22 cellular contexts compared by ENCODE assay signal in genomic region chr20:63058696-63059335, GRCh38. TPM values are rescaled to one million over a fixed set of nuclear protein-coding genes. Genes with fewer than 3 reads are reported as not detected.
DNase-seq lines count a peak whose midpoint lies in the region; ATAC-seq, FAIRE-seq and TF ChIP-seq lines count a peak whose summit lies in the region.
"Had no signal": no experiment of that assay in that cellular context is flagged by ENCODE, and none has a peak within 500 bp of the region (broad histone marks: within the 10 kb centered on the region; RNA-seq: fewer than 3 reads in every experiment).

No MANE protein-coding gene starts in this region.

- peaks cover 5% of the 10 kb centered on the region for H3K9me3 ChIP-seq in K562 (replicated peaks; ENCODE audit: control insufficient read depth, insufficient read depth, low read depth, low read length)
- no peaks in the 10 kb centered on the region for H3K9me3 ChIP-seq in spleen
- H3K9me3 ChIP-seq: colonic mucosa, uterus had no signal

- WGBS in K562 (ENCODE audit: insufficient coverage, low coverage, missing lambda C conversion rate) = 1% methylated on average over 11 of the region's 12 CpGs
- WGBS in spleen, 5 donors = 73 to 81% (median 75%) methylated on average over 8 to 12 of the region's 12 CpGs

- no peak for TF ChIP-seq POLR2A in K562 (conservative IDR thresholded peaks at IDR 0.05)
- no peak for TF ChIP-seq POLR2A in spleen (IDR thresholded peaks at IDR 0.05)

- no TSS peak for BruUV-seq in K562 (replicated peaks; lab: Mats Ljungman, UMichigan)

- H3K9me1 ChIP-seq in K562 (ENCODE audit: control insufficient read depth, insufficient read depth, low read length) = no peaks in the 10 kb centered on the region

- no peak for FAIRE-seq in K562 (lab: Jason Lieb, UNC)

- no peak overlapping the region for H3K4me3 ChIP-seq in K562
- no peak overlapping the region for H3K4me3 ChIP-seq in spleen
- H3K4me3 ChIP-seq: colonic mucosa, uterus had no signal

- H3K36me3 ChIP-seq in K562 (ENCODE audit: control insufficient read depth, insufficient read depth, low read length) (no peaks in the 10 kb centered on the region), spleen (no peaks in the 10 kb centered on the region)
- H3K36me3 ChIP-seq: brain microvascular endothelial cell, colonic mucosa, uterus had no signal

- TF ChIP-seq RAD21 in K562 (CRISPR knock-in tag; conservative IDR thresholded peaks at IDR 0.05 in 1 of 2, IDR thresholded peaks at IDR 0.05 in 1 of 2) = no peak

- peak; percentile 56 for DNase-seq in activated effector memory CD4-positive, alpha-beta T cell treated with anti-CD3 and anti-CD28 coated beads, Interleukin-2, amount 50 U/mL, for 16 hours
- no peak for DNase-seq in activated effector memory CD4-positive, alpha-beta T cell treated with Interleukin-2 at 50 U/mL for 16 hours
- DNase-seq in K562 (ENCODE audit: extremely low read depth in 1 of 4, low spot score in 3 of 4) = peak in 3 of 4 experiments; percentile 24 to 42 (median 32)
- peak; percentile 55 for DNase-seq in left kidney (ENCODE audit: low read depth, low spot score)
- peak; percentile 58 for DNase-seq in spleen
- DNase-seq in NCI-H1105 (lab: John Stamatoyannopoulos, UW) = no peak
- no peak for DNase-seq in A172 (ENCODE audit: low spot score)
- DNase-seq in DMS114 treated with DMSO at 0.1 percent for 48 hours (lab: John Stamatoyannopoulos, UW; ENCODE audit: unreplicated experiment) = no peak
- DNase-seq: activated naive CD8-positive, alpha-beta T cell treated with anti-CD3 and anti-CD28 coated beads, Interleukin-2, amount 50 U/mL, for 24 hours; brain microvascular endothelial cell; colonic mucosa; IMR-90; NCI-H1436 treated with DMSO at 0.1 percent for 48 hours; NCI-H774; stimulated activated CD8-positive, alpha-beta memory T cell treated with anti-CD3 and anti-CD28 coated beads, Interleukin-4, amount 100 ng/mL, for 48 hours; substantia nigra; uterus had no signal

- in situ Hi-C loops in K562 (cut with MboI) = no loop called here

- TF ChIP-seq EP300 in K562 (IDR thresholded peaks at IDR 0.05; ENCODE audit: low read length) = no peak

- H3K4me1 ChIP-seq in K562 (replicated peaks in 1 of 2; ENCODE audit: control insufficient read depth in 2 of 2, insufficient read depth in 2 of 2, low read length in 2 of 2) (peaks cover 0 to 30% of the 10 kb centered on the region in 2 experiments; a peak in 2 of 5 replicates), spleen (peaks cover 0 to 10% (median 7%) of the 10 kb centered on the region in 6 donors)
- H3K4me1 ChIP-seq: colonic mucosa, uterus had no signal

- no peak overlapping the region for H3K4me2 ChIP-seq in K562 (ENCODE audit: insufficient read depth, low read length)

- H3K79me2 ChIP-seq in K562 (ENCODE audit: control insufficient read depth, insufficient read depth, low read length) = no peaks in the 10 kb centered on the region

- H3K27me3 ChIP-seq in K562 (ENCODE audit: control insufficient read depth in 2 of 2, insufficient read depth in 2 of 2, low read length in 2 of 2) (peaks cover 6 to 62% of the 10 kb centered on the region in 2 experiments), spleen (replicated peaks in 1 of 7) (peaks cover 0 to 74% (median 39%) of the 10 kb centered on the region in 7 donors)
- H3K27me3 ChIP-seq: brain microvascular endothelial cell, colonic mucosa had no signal

- POLR2A ChIA-PET in K562 (lab: Yijun Ruan, JAX) = no interaction called here

- H3K27ac ChIP-seq in K562 (ENCODE audit: extremely low read depth, low read depth, low read length) (no peak overlapping the region), spleen (no peak overlapping the region)
- H3K27ac ChIP-seq: brain microvascular endothelial cell, colonic mucosa, uterus had no signal

- intact Hi-C loops in K562 (cut with micrococcal nuclease) (loop anchor here (5.0 kb wide), 1 partner anchor 113 kb away; no protein-coding TSS in a partner anchor), spleen (cut with DNase I; ENCODE audit: low total_unique reads) (no loop called here)

- H2AFZ ChIP-seq in K562 (ENCODE audit: low read depth, low read length) = no peak overlapping the region

- peaks cover 15% of the 10 kb centered on the region for H4K20me1 ChIP-seq in K562 (replicated peaks; ENCODE audit: control insufficient read depth, insufficient read depth, low read length)

- TF ChIP-seq CTCF in K562 (IDR thresholded peaks at IDR 0.05 in 2 of 3, conservative IDR thresholded peaks at IDR 0.05 in 1 of 3; ENCODE audit: insufficient read depth in 2 of 3, low read depth in 1 of 3, low read length in 3 of 3) (no peak), spleen (IDR thresholded peaks at IDR 0.05 in 8 of 11, conservative IDR thresholded peaks at IDR 0.05 in 3 of 11) (no peak)

- CTCF ChIA-PET in K562 (lab: Yijun Ruan, JAX; ENCODE audit: low intra/inter-chr PET ratio) = interaction anchor here (0.6 to 0.7 kb wide), 2 partner anchors 121 to 367 kb away, joined by 3 read pairs; no protein-coding TSS in a partner anchor

- no peak overlapping the region for H3K9ac ChIP-seq in K562 (ENCODE audit: insufficient read depth in 1 of 2, low read depth in 2 of 2, low read length in 2 of 2)

- 0 out of 3 replicates have a peak, but pooled peaks have one; percentile 39 for ATAC-seq in K562
- ATAC-seq: activated naive CD8-positive, alpha-beta T cell treated with anti-CD3 and anti-CD28 coated beads, Interleukin-2, amount 50 U/mL, for 24 hours had no signal

TF ChIP-seq in K562, 482 proteins besides CTCF, POLR2A, EP300 and RAD21 (continues in another document):
- TF ChIP-seq HDAC1 (IDR thresholded peaks at IDR 0.05) = no peak
- no peak for TF ChIP-seq ZNF518B (CRISPR knock-in tag; IDR thresholded peaks at IDR 0.05)
- no peak for TF ChIP-seq XRCC3 (IDR thresholded peaks at IDR 0.05)
- no peak for TF ChIP-seq OTX1 (CRISPR knock-in tag; IDR thresholded peaks at IDR 0.05)

RNA-seq across cellular contexts. Expression of gene BHLHE23, which starts 52.1 kb away (rescaled TPM):
- total RNA-seq in K562 (2011; cell fraction: chromatin; rRNA removed; ENCODE audit: low replicate concordance) = not detected in 2 replicates
- total RNA-seq in K562 (2011; cell fraction: nucleolus; rRNA removed) = not detected in 2 replicates
- not detected in 2 replicates for total RNA-seq in K562 (2011; cell fraction: nucleoplasm; rRNA removed)
- total RNA-seq in K562 (2014; rRNA removed) (not detected in 2 replicates), K562 (2014; rRNA removed; fragmentation: Illumina TruSeq; extraction: Trizol) (not detected in 2 replicates), K562 (2015; rRNA removed; fragmentation: Illumina TruSeq; extraction: Trizol) (not detected in 2 replicates), K562 (2021) (not detected in 2 replicates), spleen (not detected)
- polyA plus RNA-seq in K562 (2011; rRNA removed) (not detected in 2 replicates), K562 (2014; fragmentation: Illumina TruSeq; extraction: Trizol) (not detected in 2 replicates), K562 (2014; fragmentation: Nextera tagmentation; extraction: Ambion mirVana) (not detected), K562 (2014; rRNA removed) (not detected in 2 replicates), spleen (not detected)
- not detected in 2 replicates for polyA plus RNA-seq in K562 (2011; cell fraction: cytosol; rRNA removed)
- polyA plus RNA-seq in K562 (2011; cell fraction: nucleus; rRNA removed) = not detected in 2 replicates
- polyA plus RNA-seq in K562 (2012) = not detected in 2 replicates
- polyA minus RNA-seq in K562 (2011; rRNA and poly(A)+ RNA removed) = not detected in 2 replicates
- not detected in 2 replicates for polyA minus RNA-seq in K562 (2011; cell fraction: cytosol; rRNA and poly(A)+ RNA removed)
- not detected in 2 replicates for polyA minus RNA-seq in K562 (2011; cell fraction: nucleus; rRNA and poly(A)+ RNA removed)
- not detected in 2 replicates for total RNA-seq in A172 (2014; rRNA removed; shearing (Covaris generic))
- total RNA-seq: colonic mucosa, IMR-90, liver, MCF 10A, OCI-LY7, renal cortical epithelial cell, uterus had no signal
- polyA plus RNA-seq: CD14-positive monocyte, IMR-90, liver had no signal

Comparison
In these comparisons a context has a peak if more than half of its experiments do, and no peak if none do; other contexts are left out.
1. DNase-seq: peak in activated effector memory CD4-positive, alpha-beta T cell treated with anti-CD3 and anti-CD28 coated beads, Interleukin-2, amount 50 U/mL, for 16 hours (single experiment), K562 (3 of 4), left kidney (single experiment) and spleen (single experiment); none in activated effector memory CD4-positive, alpha-beta T cell treated with Interleukin-2 at 50 U/mL for 16 hours (single experiment), NCI-H1105 (single experiment), A172 (single experiment) and DMS114 treated with DMSO at 0.1 percent for 48 hours (single experiment).